ENCODE assay signal across 30 cellular contexts in genomic region chr3:116873142-116873541, GRCh38.
"Had no signal": no experiment of that assay in that cellular context is flagged by ENCODE, and none has a peak within 500 bp of the region (broad histone marks: within the 10 kb centered on the region; RNA-seq: fewer than 3 reads in every experiment).

No MANE protein-coding gene starts in this region.

- FAIRE-seq: keratinocyte, urothelium cell line had no signal

- H3K4me1 ChIP-seq: lower lobe of right lung, pancreas, prostate gland, suprapubic skin, tibial artery, upper lobe of right lung had no signal

- H3K27ac ChIP-seq: lower lobe of right lung, pancreas, prostate gland, skin epidermis, suprapubic skin, thoracic aorta, tibial artery, upper lobe of right lung had no signal

- H3K4me3 ChIP-seq: lower lobe of right lung, pancreas, prostate gland, skin epidermis, suprapubic skin, thoracic aorta, tibial artery, upper lobe of right lung had no signal

- H3K9me3 ChIP-seq: lower lobe of right lung, pancreas, prostate gland, suprapubic skin, thoracic aorta, tibial artery, upper lobe of right lung had no signal

- H3K36me3 ChIP-seq: lower lobe of right lung, pancreas, prostate gland, suprapubic skin, thoracic aorta, tibial artery, upper lobe of right lung had no signal

- ATAC-seq: left cardiac atrium; left lobe of liver; left ventricle myocardium superior; lower lobe of right lung; naive thymus-derived CD8-positive, alpha-beta T cell; pancreas; right cardiac atrium; sciatic nerve; stimulated activated effector memory CD8-positive, alpha-beta T cell treated with anti-CD3 and anti-CD28 coated beads, Interleukin-12 subunit alpha, Interleukin-12 subunit beta, amount 100 ng/mL, for 72 hours; upper lobe of right lung had no signal

- DNase-seq: hippocampal formation; kidney glomerular epithelial cell; left cardiac atrium; left ventricle myocardium superior; lower lobe of right lung; mammary epithelial cell; mesenchymal stem cell; naive thymus-derived CD8-positive, alpha-beta T cell; nucleus accumbens; pancreas; posterior cingulate gyrus; retina; right cardiac atrium; stimulated activated CD4-positive, alpha-beta T cell treated with anti-CD3 and anti-CD28 coated beads, Interleukin-12 subunit alpha, Interleukin-12 subunit beta, amount 100 ng/mL, for 4 hours; stimulated activated CD4-positive, alpha-beta T cell treated with anti-CD3 and anti-CD28 coated beads, Interleukin-15, amount 100 ng/mL, for 24 hours; stimulated activated CD4-positive, alpha-beta T cell treated with anti-CD3 and anti-CD28 coated beads, Interleukin-2, amount 100 ng/mL, for 24 hours; stimulated activated CD4-positive, alpha-beta T cell treated with anti-CD3 and anti-CD28 coated beads, Interleukin-4, amount 100 ng/mL, for 24 hours; stimulated activated naive CD4-positive, alpha-beta T cell; tibial artery; trophoblast cell; upper lobe of right lung had no signal

- H3K27me3 ChIP-seq: pancreas, suprapubic skin, tibial artery, upper lobe of right lung had no signal
